Comparison of ENCODE assay signal across 20 cellular contexts in genomic region chr11:20310137-20310536, GRCh38. TPM values are rescaled to one million over a fixed set of nuclear protein-coding genes. Genes with fewer than 3 reads are reported as not detected.
DNase-seq lines count a peak whose midpoint lies in the region; ATAC-seq and TF ChIP-seq lines count a peak whose summit lies in the region.
"Had no signal": no experiment of that assay in that cellular context is flagged by ENCODE, and none has a peak within 500 bp of the region (broad histone marks: within the 10 kb centered on the region; RNA-seq: fewer than 3 reads in every experiment).

No MANE protein-coding gene starts in this region.

- no peak overlapping the region for H3K4me3 Mint-ChIP-seq in endothelial cell (ENCODE audit: unreplicated experiment)
- H3K4me3 Mint-ChIP-seq: activated CD4-positive, alpha-beta T cell treated with anti-CD3 and anti-CD28 coated beads, Interleukin-2, amount 10 ng/mL, durations not matched to agents 24 days and 14 days; type B pancreatic cell had no signal

- peak overlapping the region; percentile 54 for H3K4me2 ChIP-seq in Karpas-422 (ENCODE audit: low read depth, low read length, poor library complexity, severe bottlenecking)
- H3K4me2 ChIP-seq: hepatocyte had no signal

- H3K36me3 ChIP-seq in Karpas-422 (ENCODE audit: insufficient read depth, low read length): no peaks in the 10 kb centered on the region
- no peaks in the 10 kb centered on the region for H3K36me3 ChIP-seq in heart right ventricle
- H3K36me3 ChIP-seq: ovary, sigmoid colon had no signal

- no peaks in the 10 kb centered on the region for H3K9me3 Mint-ChIP-seq in endothelial cell (ENCODE audit: unreplicated experiment)
- no peaks in the 10 kb centered on the region for H3K9me3 Mint-ChIP-seq in activated naive CD4-positive, alpha-beta T cell treated with anti-CD3 and anti-CD28 coated beads, Interleukin-2, amount 50 U/mL, for 72 hours
- H3K9me3 Mint-ChIP-seq: activated CD4-positive, alpha-beta T cell treated with anti-CD3 and anti-CD28 coated beads, Interleukin-2, amount 10 ng/mL, durations not matched to agents 24 days and 14 days; type B pancreatic cell had no signal

- H3K4me1 Mint-ChIP-seq in endothelial cell (ENCODE audit: unreplicated experiment): peaks cover 40% of the 10 kb centered on the region
- H3K4me1 Mint-ChIP-seq: activated CD4-positive, alpha-beta T cell treated with anti-CD3 and anti-CD28 coated beads, Interleukin-2, amount 10 ng/mL, durations not matched to agents 24 days and 14 days had no signal

- H3K9ac ChIP-seq in Karpas-422 (ENCODE audit: low read length): no peak overlapping the region

- WGBS in heart right ventricle, 2 donors: 57 to 67% methylated on average over 9 of the region's 9 CpGs

- DNase-seq in Karpas-422 (no peak), NCI-H748 treated with DMSO at 0.1 percent for 48 hours (lab: John Stamatoyannopoulos, UW) (peak; percentile 57), endothelial cell (ENCODE audit: low spot score) (no peak), occipital lobe (lab: John Stamatoyannopoulos, UW) (peak; percentile 45), heart right ventricle (no peak), DMS 273 treated with DMSO at 0.1 percent for 48 hours (lab: John Stamatoyannopoulos, UW) (no peak)
- no peak for DNase-seq in effector CD8-positive, alpha-beta T cell (lab: John Stamatoyannopoulos, UW)
- no peak for DNase-seq in activated naive CD4-positive, alpha-beta T cell treated with anti-CD3 and anti-CD28 coated beads, Interleukin-2, amount 50 U/mL, for 72 hours (ENCODE audit: low spot score in 2 of 2)
- DNase-seq: activated CD4-positive, alpha-beta T cell treated with anti-CD3 and anti-CD28 coated beads, Interleukin-2, amount 10 ng/mL, durations not matched to agents 24 days and 14 days; activated CD8-positive, alpha-beta memory T cell treated with anti-CD3 and anti-CD28 coated beads, Interleukin-2, amount 50 U/mL, for 48 hours; aorta; KG1; NCI-H2171 treated with DMSO at 0.1 percent for 48 hours; ovary; sigmoid colon; stimulated activated naive CD8-positive, alpha-beta T cell treated with anti-CD3 and anti-CD28 coated beads, Interleukin-15, Interleukin-2, amounts not matched to agents 100 U/mL and 50 U/mL, for 24 hours had no signal

- no peak overlapping the region for H2AFZ ChIP-seq in Karpas-422 (ENCODE audit: low read length)
- H2AFZ ChIP-seq: hepatocyte had no signal

- H4K20me1 ChIP-seq in Karpas-422 (ENCODE audit: insufficient read depth, low read depth, low read length): no peaks in the 10 kb centered on the region

- H3K27me3 Mint-ChIP-seq in endothelial cell (ENCODE audit: unreplicated experiment): no peaks in the 10 kb centered on the region

- H3K4me3 ChIP-seq in Karpas-422 (ENCODE audit: low read length) (no peak overlapping the region), heart right ventricle (no peak overlapping the region)
- H3K4me3 ChIP-seq: hepatocyte, lung, ovary, sigmoid colon had no signal

- H3K27me3 ChIP-seq in Karpas-422 (ENCODE audit: low read length): no peaks in the 10 kb centered on the region
- peaks cover 0 to 6% (median 0%) of the 10 kb centered on the region in 7 donors for H3K27me3 ChIP-seq in heart right ventricle
- H3K27me3 ChIP-seq: hepatocyte, ovary had no signal

- H3K4me1 ChIP-seq in Karpas-422 (ENCODE audit: low read length): peaks cover 49% of the 10 kb centered on the region
- H3K4me1 ChIP-seq in heart right ventricle: no peaks in the 10 kb centered on the region
- H3K4me1 ChIP-seq: sigmoid colon had no signal

- H3K9me3 ChIP-seq in Karpas-422 (ENCODE audit: low read length) (no peaks in the 10 kb centered on the region), heart right ventricle (no peaks in the 10 kb centered on the region)
- H3K9me3 ChIP-seq: ovary, sigmoid colon had no signal

- no peak overlapping the region for H3K27ac ChIP-seq in Karpas-422 (ENCODE audit: low read length)
- no peak overlapping the region for H3K27ac ChIP-seq in heart right ventricle
- H3K27ac ChIP-seq: hepatocyte, ovary, RWPE1, sigmoid colon had no signal

- no peaks in the 10 kb centered on the region for H3K36me3 Mint-ChIP-seq in endothelial cell (ENCODE audit: low read depth, unreplicated experiment)
- H3K36me3 Mint-ChIP-seq in activated naive CD4-positive, alpha-beta T cell treated with anti-CD3 and anti-CD28 coated beads, Interleukin-2, amount 50 U/mL, for 72 hours: no peaks in the 10 kb centered on the region
- H3K36me3 Mint-ChIP-seq: type B pancreatic cell had no signal

- ATAC-seq in heart right ventricle: no peak
- no peak for ATAC-seq in activated naive CD4-positive, alpha-beta T cell treated with anti-CD3 and anti-CD28 coated beads, Interleukin-2, amount 50 U/mL, for 72 hours
- ATAC-seq: stimulated activated naive CD8-positive, alpha-beta T cell treated with anti-CD3 and anti-CD28 coated beads, Interleukin-15, Interleukin-2, amounts not matched to agents 100 U/mL and 50 U/mL, for 24 hours had no signal

- no peaks in the 10 kb centered on the region for H3K79me2 ChIP-seq in Karpas-422 (ENCODE audit: low read length)
- H3K79me2 ChIP-seq: hepatocyte had no signal

- H3K9me2 ChIP-seq in Karpas-422 (replicated peaks; ENCODE audit: insufficient read depth, low read length): no peaks in the 10 kb centered on the region

- intact Hi-C loops in heart right ventricle (cut with DNase I): no loop called here

- TF ChIP-seq CTCF in endothelial cell (IDR thresholded peaks at IDR 0.05; ENCODE audit: unreplicated experiment) (no peak), heart right ventricle (IDR thresholded peaks at IDR 0.05) (no peak)

- H3K27ac Mint-ChIP-seq in endothelial cell (ENCODE audit: unreplicated experiment): peak overlapping the region; percentile 93
- no peak overlapping the region for H3K27ac Mint-ChIP-seq in activated naive CD4-positive, alpha-beta T cell treated with anti-CD3 and anti-CD28 coated beads, Interleukin-2, amount 50 U/mL, for 72 hours
- H3K27ac Mint-ChIP-seq: activated CD4-positive, alpha-beta T cell treated with anti-CD3 and anti-CD28 coated beads, Interleukin-2, amount 10 ng/mL, durations not matched to agents 24 days and 14 days; type B pancreatic cell had no signal

RNA-seq across cellular contexts. Expression of gene HTATIP2, which starts 53.4 kb away (rescaled TPM):
- 58.0 and 78.3 TPM in 2 replicates for total RNA-seq in Karpas-422 (2014; rRNA removed; shearing (Covaris generic); ENCODE audit: low replicate concordance)
- total RNA-seq in endothelial cell (ENCODE audit: unreplicated experiment) (18.1 TPM), occipital lobe (6.1 TPM), heart right ventricle (10 to 100 TPM in 7 of 10 donors, 1 to 10 TPM in 3; 6.1 to 28.8 (median 14.1) TPM)
- polyA plus RNA-seq in heart right ventricle: 10 to 100 TPM in 1 of 2 donors, 1 to 10 TPM in 1; 9.3 to 25.2 TPM
- 10 to 100 TPM; 51.9 to 67.0 TPM for total RNA-seq in activated naive CD4-positive, alpha-beta T cell treated with anti-CD3 and anti-CD28 coated beads, Interleukin-2, amount 50 U/mL, for 72 hours

Comparison
In these comparisons a context has a peak if more than half of its experiments do, and no peak if none do; other contexts are left out.
1. DNase-seq: peak in NCI-H748 treated with DMSO at 0.1 percent for 48 hours (single experiment) and occipital lobe (single experiment); none in Karpas-422 (single experiment), endothelial cell (single experiment), heart right ventricle (0 of 2), DMS 273 treated with DMSO at 0.1 percent for 48 hours (single experiment), effector CD8-positive, alpha-beta T cell (single experiment) and activated naive CD4-positive, alpha-beta T cell treated with anti-CD3 and anti-CD28 coated beads, Interleukin-2, amount 50 U/mL, for 72 hours (0 of 2).